Comparison of ENCODE assay signal across 34 cellular contexts in the genomic region with DNA sequence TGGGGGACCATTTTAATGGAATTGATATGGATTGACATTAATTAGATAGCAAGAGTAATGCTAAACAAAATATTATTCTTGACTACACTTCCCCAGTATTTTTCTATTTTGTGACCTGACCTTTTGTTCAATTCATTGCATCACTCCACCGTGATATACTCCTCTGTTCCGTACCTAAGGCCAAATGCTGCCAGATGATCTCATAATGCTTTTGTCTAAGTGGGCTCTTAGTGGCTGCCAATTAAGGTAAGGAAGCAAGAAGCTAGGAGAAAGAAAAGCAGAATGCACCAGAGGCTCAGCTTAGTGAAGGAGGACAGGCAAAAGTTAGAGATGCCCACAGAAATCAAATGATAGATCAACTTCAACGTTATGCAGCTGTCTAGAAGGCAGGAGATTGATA. TPM values are rescaled to one million over a fixed set of nuclear protein-coding genes. Genes with fewer than 3 reads are reported as not detected.
"Had no signal": no experiment of that assay in that cellular context is flagged by ENCODE, and none has a peak within 500 bp of the region (broad histone marks: within the 10 kb centered on the region; RNA-seq: fewer than 3 reads in every experiment).

No MANE protein-coding gene starts in this region.

- DNase-seq: activated CD4-positive, alpha-beta memory T cell treated with anti-CD3 and anti-CD28 coated beads for 36 hours; activated CD4-positive, alpha-beta T cell treated with anti-CD3 and anti-CD28 coated beads, Interleukin-2, amount 10 ng/mL, durations not matched to agents 24 days and 14 days; activated CD4-positive, CD25-positive, alpha-beta regulatory T cell treated with anti-CD3 and anti-CD28 coated beads, Interleukin-2, amount 50 U/mL, for 72 hours; activated T-cell treated with anti-CD3 and anti-CD28 coated beads, Interleukin-2, amount 50 U/mL, for 4 hours; effector CD8-positive, alpha-beta T cell; esophagus squamous epithelium; gastrocnemius medialis; islet precursor cell; left ventricle myocardium inferior; mesendoderm; natural killer cell; occipital lobe; psoas muscle; sigmoid colon; small intestine; stimulated activated CD4-positive, alpha-beta T cell treated with anti-CD3 and anti-CD28 coated beads, Interleukin-4, amount 100 ng/mL, for 24 hours; T1000; uterus had no signal

- H3K27ac Mint-ChIP-seq: activated CD4-positive, alpha-beta memory T cell treated with anti-CD3 and anti-CD28 coated beads for 36 hours; activated CD4-positive, alpha-beta T cell treated with anti-CD3 and anti-CD28 coated beads, Interleukin-2, amount 10 ng/mL, durations not matched to agents 24 days and 14 days; activated naive CD4-positive, alpha-beta T cell treated with anti-CD3 and anti-CD28 coated beads, Interleukin-2, amount 50 U/mL, for 24 hours; activated T-helper 2 cell treated with anti-CD3 and anti-CD28 coated beads, Interferon-gamma antibody, Interleukin-2, Interleukin-4, amounts not matched to agents 10 μg/mL and 5 μg/mL and 100 μg/mL, durations not matched to agents 14 hours and 24 hours and 36 hours; natural killer cell; neural progenitor cell; stimulated activated effector memory CD8-positive, alpha-beta T cell treated with anti-CD3 and anti-CD28 coated beads, Interleukin-12 subunit alpha, Interleukin-12 subunit beta, amount 100 ng/mL, for 72 hours; stimulated activated naive CD8-positive, alpha-beta T cell treated with anti-CD3 and anti-CD28 coated beads, Interleukin-15, Interleukin-2, amounts not matched to agents 100 ng/mL and 50 ng/mL, for 24 hours; type B pancreatic cell had no signal

- H3K4me1 ChIP-seq: esophagus squamous epithelium, gastrocnemius medialis, left ventricle myocardium inferior, neural progenitor cell, parathyroid adenoma, psoas muscle, sigmoid colon, uterus had no signal

- H3K27me3 Mint-ChIP-seq: activated CD4-positive, alpha-beta memory T cell treated with anti-CD3 and anti-CD28 coated beads for 36 hours; activated CD4-positive, alpha-beta T cell treated with anti-CD3 and anti-CD28 coated beads, Interleukin-2, amount 10 ng/mL, durations not matched to agents 24 days and 14 days; activated naive CD4-positive, alpha-beta T cell treated with anti-CD3 and anti-CD28 coated beads, Interleukin-2, amount 50 U/mL, for 24 hours; central memory CD8-positive, alpha-beta T cell; stimulated activated naive CD8-positive, alpha-beta T cell treated with anti-CD3 and anti-CD28 coated beads, Interleukin-15, Interleukin-2, amounts not matched to agents 100 ng/mL and 50 ng/mL, for 24 hours had no signal

- H3K4me1 Mint-ChIP-seq: activated CD4-positive, alpha-beta T cell treated with anti-CD3 and anti-CD28 coated beads, Interleukin-2, amount 10 ng/mL, durations not matched to agents 24 days and 14 days; activated naive CD4-positive, alpha-beta T cell treated with anti-CD3 and anti-CD28 coated beads, Interleukin-2, amount 50 U/mL, for 24 hours; central memory CD8-positive, alpha-beta T cell; natural killer cell; neural progenitor cell; stimulated activated effector memory CD8-positive, alpha-beta T cell treated with anti-CD3 and anti-CD28 coated beads, Interleukin-12 subunit alpha, Interleukin-12 subunit beta, amount 100 ng/mL, for 72 hours had no signal

- H3K4me3 Mint-ChIP-seq: activated CD4-positive, alpha-beta memory T cell treated with anti-CD3 and anti-CD28 coated beads for 36 hours; activated CD4-positive, alpha-beta T cell treated with anti-CD3 and anti-CD28 coated beads, Interleukin-2, amount 10 ng/mL, durations not matched to agents 24 days and 14 days; activated naive CD4-positive, alpha-beta T cell treated with anti-CD3 and anti-CD28 coated beads, Interleukin-2, amount 50 U/mL, for 24 hours; activated T-cell treated with anti-CD3 and anti-CD28 coated beads, Interleukin-2, amount 50 U/mL, for 4 hours; central memory CD8-positive, alpha-beta T cell; natural killer cell; neural progenitor cell; stimulated activated effector memory CD8-positive, alpha-beta T cell treated with anti-CD3 and anti-CD28 coated beads, Interleukin-12 subunit alpha, Interleukin-12 subunit beta, amount 100 ng/mL, for 72 hours; stimulated activated naive CD8-positive, alpha-beta T cell treated with anti-CD3 and anti-CD28 coated beads, Interleukin-15, Interleukin-2, amounts not matched to agents 100 ng/mL and 50 ng/mL, for 24 hours; type B pancreatic cell had no signal

- H3K36me3 Mint-ChIP-seq: activated CD4-positive, alpha-beta memory T cell treated with anti-CD3 and anti-CD28 coated beads for 36 hours; activated naive CD4-positive, alpha-beta T cell treated with anti-CD3 and anti-CD28 coated beads, Interleukin-2, amount 50 U/mL, for 24 hours; natural killer cell; neural progenitor cell; stimulated activated effector memory CD8-positive, alpha-beta T cell treated with anti-CD3 and anti-CD28 coated beads, Interleukin-12 subunit alpha, Interleukin-12 subunit beta, amount 100 ng/mL, for 72 hours; type B pancreatic cell had no signal

- ATAC-seq: activated T-cell treated with anti-CD3 and anti-CD28 coated beads, Interleukin-2, amount 50 U/mL, for 4 hours; gastrocnemius medialis; natural killer cell; psoas muscle; stimulated activated effector memory CD8-positive, alpha-beta T cell treated with anti-CD3 and anti-CD28 coated beads, Interleukin-12 subunit alpha, Interleukin-12 subunit beta, amount 100 ng/mL, for 72 hours had no signal

- H3K27me3 ChIP-seq: esophagus squamous epithelium, gastrocnemius medialis, hepatocyte, neural progenitor cell, sigmoid colon, uterus had no signal

- H3K9me3 Mint-ChIP-seq: activated CD4-positive, alpha-beta memory T cell treated with anti-CD3 and anti-CD28 coated beads for 36 hours; activated CD4-positive, alpha-beta T cell treated with anti-CD3 and anti-CD28 coated beads, Interleukin-2, amount 10 ng/mL, durations not matched to agents 24 days and 14 days; activated naive CD4-positive, alpha-beta T cell treated with anti-CD3 and anti-CD28 coated beads, Interleukin-2, amount 50 U/mL, for 24 hours; activated T-helper 2 cell treated with anti-CD3 and anti-CD28 coated beads, Interferon-gamma antibody, Interleukin-2, Interleukin-4, amounts not matched to agents 10 μg/mL and 5 μg/mL and 100 μg/mL, durations not matched to agents 14 hours and 24 hours and 36 hours; neural progenitor cell; type B pancreatic cell had no signal

- H3K36me3 ChIP-seq: esophagus squamous epithelium, gastrocnemius medialis, left ventricle myocardium inferior, sigmoid colon, thoracic aorta, uterus had no signal

- H3K4me3 ChIP-seq: esophagus squamous epithelium, gastrocnemius medialis, hepatocyte, left ventricle myocardium inferior, lung, neural progenitor cell, psoas muscle, sigmoid colon, thoracic aorta, uterus had no signal

- H3K27ac ChIP-seq: epithelial cell of prostate, esophagus squamous epithelium, gastrocnemius medialis, hepatocyte, left ventricle myocardium inferior, neural progenitor cell, parathyroid adenoma, psoas muscle, sigmoid colon, thoracic aorta, uterus had no signal

- H3K9me3 ChIP-seq: esophagus squamous epithelium, gastrocnemius medialis, left ventricle myocardium inferior, psoas muscle, sigmoid colon, thoracic aorta, uterus had no signal

RNA-seq across cellular contexts. Expression of a gene that starts 36.4 kb away (rescaled TPM):
- total RNA-seq: activated CD4-positive, alpha-beta memory T cell treated with anti-CD3 and anti-CD28 coated beads for 36 hours; activated CD4-positive, alpha-beta T cell treated with anti-CD3 and anti-CD28 coated beads, Interleukin-2, amount 10 ng/mL, durations not matched to agents 24 days and 14 days; activated T-cell treated with anti-CD3 and anti-CD28 coated beads, Interleukin-2, amount 50 U/mL, for 4 hours; activated T-helper 2 cell treated with anti-CD3 and anti-CD28 coated beads, Interferon-gamma antibody, Interleukin-2, Interleukin-4, amounts not matched to agents 10 μg/mL and 5 μg/mL and 100 μg/mL, durations not matched to agents 14 hours and 24 hours and 36 hours; bronchial epithelial cell; dermis microvascular lymphatic vessel endothelial cell; esophagus squamous epithelium; gastrocnemius medialis; hepatocyte; left ventricle myocardium inferior; mononuclear cell; natural killer cell; occipital lobe; sigmoid colon; subcutaneous adipose tissue; thoracic aorta; uterus had no signal
